31 cellular contexts compared by ENCODE assay signal in genomic region chr4:20922962-20923361, GRCh38.
"Had no signal": no experiment of that assay in that cellular context is flagged by ENCODE, and none has a peak within 500 bp of the region (broad histone marks: within the 10 kb centered on the region; RNA-seq: fewer than 3 reads in every experiment).

No MANE protein-coding gene starts in this region.

- ATAC-seq: naive thymus-derived CD4-positive, alpha-beta T cell; natural killer cell; psoas muscle; right cardiac atrium; sciatic nerve; stimulated activated memory B cell treated with anti-CD40 and anti-IgM and Interleukin-4, amounts not matched to agents 10 μg/mL and 1 μg/mL and 100 μg/mL, for 72 hours; stimulated activated naive CD8-positive, alpha-beta T cell treated with anti-CD3 and anti-CD28 coated beads, Interleukin-15, amount 100 ng/mL, for 72 hours; stimulated activated naive CD8-positive, alpha-beta T cell treated with anti-CD3 and anti-CD28 coated beads, Interleukin-15, Interleukin-2, amounts not matched to agents 100 U/mL and 50 U/mL, for 24 hours had no signal

- H3K27me3 Mint-ChIP-seq: naive thymus-derived CD4-positive, alpha-beta T cell; progenitor cell of endocrine pancreas; stimulated activated memory B cell treated with anti-CD40 and anti-IgM and Interleukin-4, amounts not matched to agents 10 μg/mL and 1 μg/mL and 100 μg/mL, for 72 hours; stimulated activated naive CD8-positive, alpha-beta T cell treated with anti-CD3 and anti-CD28 coated beads, Interleukin-15, amount 100 ng/mL, for 72 hours had no signal

- H3K4me1 ChIP-seq: neural progenitor cell, parathyroid adenoma, psoas muscle, spleen, thyroid gland, tibial nerve, upper lobe of left lung, vagina had no signal

- H2AFZ ChIP-seq: neural progenitor cell, parathyroid adenoma had no signal

- H3K27ac Mint-ChIP-seq: naive thymus-derived CD4-positive, alpha-beta T cell; natural killer cell; nephron; neural progenitor cell; progenitor cell of endocrine pancreas; stimulated activated memory B cell treated with anti-CD40 and anti-IgM and Interleukin-4, amounts not matched to agents 10 μg/mL and 1 μg/mL and 100 μg/mL, for 72 hours; stimulated activated naive CD8-positive, alpha-beta T cell treated with anti-CD3 and anti-CD28 coated beads, Interleukin-15, amount 100 ng/mL, for 72 hours had no signal

- H3K4me2 ChIP-seq: neural progenitor cell, smooth muscle cell had no signal

- H3K36me3 ChIP-seq: neural progenitor cell, ovary, spleen, thoracic aorta, thyroid gland, tibial nerve, upper lobe of left lung, vagina had no signal

- DNase-seq: naive thymus-derived CD4-positive, alpha-beta T cell; natural killer cell; occipital lobe; ovary; posterior cingulate gyrus; psoas muscle; right cardiac atrium; spleen; stimulated activated CD4-positive, alpha-beta T cell treated with anti-CD3 and anti-CD28 coated beads, Interleukin-12 subunit alpha, Interleukin-12 subunit beta, amount 100 ng/mL, for 4 hours; stimulated activated CD4-positive, alpha-beta T cell treated with anti-CD3 and anti-CD28 coated beads, Interleukin-1b, Interleukin-23, amount 100 ng/mL, for 48 hours; stimulated activated CD4-positive, alpha-beta T cell treated with anti-CD3 and anti-CD28 coated beads, Interleukin-4, amount 100 ng/mL, for 1 hour; stimulated activated CD4-positive, alpha-beta T cell treated with anti-CD3 and anti-CD28 coated beads, Interleukin-4, amount 100 ng/mL, for 4 hours; stimulated activated CD8-positive, alpha-beta memory T cell treated with anti-CD3 and anti-CD28 coated beads, Interleukin-4, amount 100 ng/mL, for 48 hours; stimulated activated naive CD4-positive, alpha-beta T cell; stimulated activated naive CD8-positive, alpha-beta T cell treated with anti-CD3 and anti-CD28 coated beads, Interleukin-15, amount 100 ng/mL, for 72 hours; stimulated activated naive CD8-positive, alpha-beta T cell treated with anti-CD3 and anti-CD28 coated beads, Interleukin-15, Interleukin-2, amounts not matched to agents 100 U/mL and 50 U/mL, for 24 hours; thyroid gland; trophoblast cell; upper lobe of left lung had no signal

- H3K27ac ChIP-seq: neural progenitor cell, ovary, parathyroid adenoma, psoas muscle, skin epidermis, spleen, thoracic aorta, thyroid gland, tibial nerve, upper lobe of left lung, vagina had no signal

- H3K9ac ChIP-seq: neural progenitor cell, parathyroid adenoma had no signal

- H3K9me3 ChIP-seq: ovary, psoas muscle, thoracic aorta, thyroid gland, tibial nerve, upper lobe of left lung, vagina had no signal

- H3K4me1 Mint-ChIP-seq: nephron; neural progenitor cell; stimulated activated memory B cell treated with anti-CD40 and anti-IgM and Interleukin-4, amounts not matched to agents 10 μg/mL and 1 μg/mL and 100 μg/mL, for 72 hours; stimulated activated naive CD8-positive, alpha-beta T cell treated with anti-CD3 and anti-CD28 coated beads, Interleukin-15, amount 100 ng/mL, for 72 hours had no signal

- H3K4me3 Mint-ChIP-seq: naive thymus-derived CD4-positive, alpha-beta T cell; natural killer cell; nephron; neural progenitor cell; stimulated activated memory B cell treated with anti-CD40 and anti-IgM and Interleukin-4, amounts not matched to agents 10 μg/mL and 1 μg/mL and 100 μg/mL, for 72 hours; stimulated activated naive CD8-positive, alpha-beta T cell treated with anti-CD3 and anti-CD28 coated beads, Interleukin-15, amount 100 ng/mL, for 72 hours had no signal

- H3K4me3 ChIP-seq: neural progenitor cell, ovary, psoas muscle, skin epidermis, smooth muscle cell, spleen, thoracic aorta, thyroid gland, tibial nerve, upper lobe of left lung, vagina had no signal

- H3K27me3 ChIP-seq: neural progenitor cell, spleen, thyroid gland, tibial nerve, upper lobe of left lung, vagina had no signal

- H3K36me3 Mint-ChIP-seq: natural killer cell; neural progenitor cell; stimulated activated memory B cell treated with anti-CD40 and anti-IgM and Interleukin-4, amounts not matched to agents 10 μg/mL and 1 μg/mL and 100 μg/mL, for 72 hours had no signal

- H3K79me2 ChIP-seq: parathyroid adenoma had no signal

- H3K9me3 Mint-ChIP-seq: nephron, neural progenitor cell had no signal

- FAIRE-seq: urothelium cell line had no signal
